Comparison of ENCODE assay signal across 2 cellular contexts in genomic region chr1:198517623-198518022, GRCh38.
TF ChIP-seq lines count a peak whose summit lies in the region.

No MANE protein-coding gene starts in this region.

TF ChIP-seq in IMR-90, 13 proteins besides CTCF, POLR2A, EP300 and RAD21:
- no peak for TF ChIP-seq NFE2L2 (IDR thresholded peaks at IDR 0.05; ENCODE audit: low read depth, low read length)
- peak; percentile 19; the same call in 1 of the 2 replicates for TF ChIP-seq MAFK (IDR thresholded peaks at IDR 0.05; ENCODE audit: low read depth, low read length)

TF ChIP-seq in K562, 482 proteins besides CTCF, POLR2A, EP300 and RAD21:
- TF ChIP-seq ZNF316 (IDR thresholded peaks at IDR 0.05), result peak; percentile 18; the same call in 1 of the 2 replicates
- TF ChIP-seq BRF1 (IDR thresholded peaks at IDR 0.05; ENCODE audit: borderline replicate concordance, extremely low read depth, insufficient read length), result no peak
